Comparison of ENCODE assay signal across 10 cellular contexts in the genomic region with DNA sequence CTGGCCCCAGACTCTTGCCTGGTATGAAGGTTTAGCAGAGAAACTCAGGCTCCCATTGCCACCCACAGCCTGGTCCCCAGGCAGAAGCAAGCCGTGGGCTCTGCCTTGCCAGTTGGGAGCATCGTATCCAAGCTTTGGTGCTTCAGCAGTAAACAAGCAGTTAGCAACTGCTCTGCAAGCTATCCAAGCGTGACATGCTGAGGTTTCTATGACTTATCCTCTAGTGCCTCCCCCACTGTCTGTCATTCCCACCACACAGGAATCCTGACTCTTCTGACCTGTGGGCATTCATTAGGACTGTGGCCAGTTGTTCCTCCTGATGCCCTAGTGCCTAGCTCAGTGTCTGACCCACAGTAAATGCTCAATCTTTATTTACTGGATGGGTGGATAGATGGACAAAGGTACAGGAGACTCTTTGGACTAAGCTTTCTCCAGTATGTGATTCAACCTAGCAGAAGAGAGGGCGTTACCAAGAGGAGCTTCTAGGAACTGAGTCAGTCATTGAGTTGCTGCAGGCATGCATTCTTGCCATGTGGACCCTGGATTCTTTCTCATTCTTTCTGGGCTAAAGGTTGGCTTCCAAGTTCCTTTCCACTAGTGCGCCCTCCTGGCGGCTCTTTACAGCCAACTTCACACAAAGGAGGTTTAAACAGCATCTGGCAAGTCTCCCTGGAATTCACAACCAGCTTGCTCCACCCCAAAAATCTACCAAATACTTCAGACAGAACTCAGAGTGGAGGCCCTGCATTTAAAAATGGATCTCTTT. TPM values are rescaled to one million over a fixed set of nuclear protein-coding genes. Genes with fewer than 3 reads are reported as not detected.
DNase-seq lines count a peak whose midpoint lies in the region; ATAC-seq and TF ChIP-seq lines count a peak whose summit lies in the region.
"Had no signal": no experiment of that assay in that cellular context is flagged by ENCODE, and none has a peak within 500 bp of the region (broad histone marks: within the 10 kb centered on the region; RNA-seq: fewer than 3 reads in every experiment).

No MANE protein-coding gene starts in this region.

- H3K4me1 ChIP-seq in NT2/D1 (ENCODE audit: insufficient read depth, insufficient read length) (peaks cover 4% of the 10 kb centered on the region), left ventricle myocardium inferior (peaks cover 5% of the 10 kb centered on the region)
- H3K4me1 ChIP-seq: adrenal gland had no signal

- H3K9ac ChIP-seq in NT2/D1 (ENCODE audit: insufficient read length, low read depth) = no peak overlapping the region

- ATAC-seq in omental fat pad (ENCODE audit: low FRiP score) = no peak
- ATAC-seq: T-cell had no signal

- no peaks in the 10 kb centered on the region for H3K27me3 ChIP-seq in NT2/D1 (ENCODE audit: insufficient read depth, insufficient read length)
- peaks cover 67% of the 10 kb centered on the region for H3K27me3 ChIP-seq in left ventricle myocardium inferior (ENCODE audit: low read depth)
- H3K27me3 ChIP-seq: adrenal gland had no signal

- no peak overlapping the region for H3K27ac Mint-ChIP-seq in activated naive CD8-positive, alpha-beta T cell treated with anti-CD3 and anti-CD28 coated beads for 36 hours
- H3K27ac Mint-ChIP-seq: T-cell had no signal

- H3K4me3 Mint-ChIP-seq in activated naive CD8-positive, alpha-beta T cell treated with anti-CD3 and anti-CD28 coated beads for 36 hours = no peak overlapping the region
- H3K4me3 Mint-ChIP-seq: T-cell had no signal

- peaks cover 55% of the 10 kb centered on the region for H3K27me3 Mint-ChIP-seq in activated naive CD8-positive, alpha-beta T cell treated with anti-CD3 and anti-CD28 coated beads for 36 hours

- H3K9me3 ChIP-seq in NT2/D1 (ENCODE audit: insufficient read depth, low read length) = no peaks in the 10 kb centered on the region
- no peaks in the 10 kb centered on the region for H3K9me3 ChIP-seq in left ventricle myocardium inferior (replicated peaks)
- H3K9me3 ChIP-seq: adrenal gland had no signal

- TF ChIP-seq CTCF in omental fat pad (IDR thresholded peaks at IDR 0.05) (no peak), left ventricle myocardium inferior (IDR thresholded peaks at IDR 0.05; ENCODE audit: borderline replicate concordance) (no peak)

- H3K4me3 ChIP-seq in NT2/D1 (ENCODE audit: insufficient read length, low read depth) (no peak overlapping the region), left ventricle myocardium inferior (no peak overlapping the region)
- H3K4me3 ChIP-seq: adrenal gland had no signal

- H3K27ac ChIP-seq in left ventricle myocardium inferior (replicated peaks) = no peak overlapping the region
- H3K27ac ChIP-seq: adrenal gland had no signal

- no peaks in the 10 kb centered on the region for H3K36me3 Mint-ChIP-seq in activated naive CD8-positive, alpha-beta T cell treated with anti-CD3 and anti-CD28 coated beads for 36 hours
- H3K36me3 Mint-ChIP-seq: T-cell had no signal

- H3K4me1 Mint-ChIP-seq in activated naive CD8-positive, alpha-beta T cell treated with anti-CD3 and anti-CD28 coated beads for 36 hours = peaks cover 3% of the 10 kb centered on the region
- H3K4me1 Mint-ChIP-seq: T-cell had no signal

- DNase-seq in GM04503 (ENCODE audit: low read depth) = peak; percentile 98
- peak; percentile 23 for DNase-seq in NT2/D1 (ENCODE audit: low read depth, low spot score)
- DNase-seq in fibroblast of gingiva (ENCODE audit: low read depth) = peak; percentile 94
- DNase-seq in pons (ENCODE audit: low spot score) = peak; percentile 42
- DNase-seq in activated naive CD8-positive, alpha-beta T cell treated with anti-CD3 and anti-CD28 coated beads for 36 hours = no peak
- DNase-seq in omental fat pad (ENCODE audit: low spot score) = no peak
- DNase-seq in mucosa of gallbladder (ENCODE audit: low spot score) = no peak
- no peak for DNase-seq in left ventricle myocardium inferior
- DNase-seq: adrenal gland, T-cell had no signal

- H3K9me3 Mint-ChIP-seq in activated naive CD8-positive, alpha-beta T cell treated with anti-CD3 and anti-CD28 coated beads for 36 hours = no peaks in the 10 kb centered on the region
- H3K9me3 Mint-ChIP-seq: T-cell had no signal

- intact Hi-C loops in left ventricle myocardium inferior (cut with micrococcal nuclease) = loop anchor here (5.0 kb wide), 1 partner anchor 139 kb away; no protein-coding TSS in a partner anchor

- H3K36me3 ChIP-seq in NT2/D1 (ENCODE audit: insufficient read depth, insufficient read length, low read length) = no peaks in the 10 kb centered on the region
- no peaks in the 10 kb centered on the region for H3K36me3 ChIP-seq in left ventricle myocardium inferior
- H3K36me3 ChIP-seq: adrenal gland had no signal

RNA-seq across cellular contexts. Expression of a gene that starts 40.6 kb away (rescaled TPM):
- total RNA-seq in activated naive CD8-positive, alpha-beta T cell treated with anti-CD3 and anti-CD28 coated beads for 36 hours = 10 to 100 TPM; 77.6 to 81.2 TPM
- 10 to 100 TPM; 28.2 to 33.7 (median 29.9) TPM for total RNA-seq in omental fat pad
- 45.4 TPM for total RNA-seq in mucosa of gallbladder
- total RNA-seq in left ventricle myocardium inferior = 57.0 TPM

RNA-seq across cellular contexts. Expression of a gene that starts 45.2 kb away (rescaled TPM):
- under 1 TPM; 0.23 to 0.36 TPM for total RNA-seq in activated naive CD8-positive, alpha-beta T cell treated with anti-CD3 and anti-CD28 coated beads for 36 hours
- total RNA-seq in omental fat pad (1 to 10 TPM in 1 of 4 donors, under 1 TPM in 2, not detected in 1; 0.46 to 1.3 (median 0.50) TPM), mucosa of gallbladder (0.43 TPM), left ventricle myocardium inferior (0.41 TPM)

Comparison
In these comparisons a context has a peak if more than half of its experiments do, and no peak if none do; other contexts are left out.
1. DNase-seq: peak in GM04503 (single experiment), NT2/D1 (single experiment), fibroblast of gingiva (single experiment) and pons (single experiment); none in activated naive CD8-positive, alpha-beta T cell treated with anti-CD3 and anti-CD28 coated beads for 36 hours (single experiment), omental fat pad (single experiment), mucosa of gallbladder (single experiment) and left ventricle myocardium inferior (single experiment).